In the genomic region with DNA sequence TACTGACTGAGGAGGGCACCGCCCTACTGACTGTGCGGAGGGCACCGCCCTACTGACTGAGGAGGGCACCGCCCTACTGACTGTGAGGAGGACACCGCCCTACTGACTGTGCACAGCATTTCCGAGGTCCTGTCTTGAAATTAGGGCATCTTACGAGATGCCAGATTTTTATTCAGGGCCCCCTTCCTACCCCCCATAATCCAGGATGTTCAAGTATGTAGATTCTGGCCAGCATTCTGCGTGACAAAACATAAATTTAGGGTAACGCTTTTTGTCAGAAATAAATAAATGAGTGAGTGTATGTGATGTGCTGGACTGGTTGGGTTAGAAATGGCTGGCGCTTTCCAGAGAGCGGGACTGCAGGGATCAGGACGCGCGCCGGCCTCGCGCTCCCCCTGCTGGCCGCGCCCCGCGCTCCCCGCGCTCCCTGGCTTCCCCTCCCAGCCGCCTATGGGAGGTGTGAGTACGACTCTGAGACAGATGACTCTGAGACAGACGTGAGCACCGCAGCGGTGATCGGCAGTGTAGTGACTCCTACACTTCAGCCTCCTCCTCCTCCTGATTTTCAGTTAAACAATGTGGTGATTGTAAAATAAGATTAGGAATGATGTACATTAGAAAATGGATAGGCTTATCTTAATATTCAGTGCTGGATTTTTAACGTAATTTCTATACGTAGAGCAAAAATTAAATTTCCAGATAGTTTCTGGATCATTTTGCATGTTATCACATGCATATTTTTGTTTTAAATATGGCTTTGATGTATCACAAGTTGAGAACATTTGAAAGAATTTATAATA, we compare ENCODE assay signal across 8 cellular contexts.
DNase-seq lines count a peak whose midpoint lies in the region; ATAC-seq, FAIRE-seq and TF ChIP-seq lines count a peak whose summit lies in the region.

No MANE protein-coding gene starts in this region.

- ATAC-seq in GM21786 (IDR thresholded peaks at IDR 0.05; ENCODE audit: unreplicated experiment) = peak; percentile 94

- H3K9me3 Mint-ChIP-seq in type B pancreatic cell = no peaks in the 10 kb centered on the region

- H3K4me1 Mint-ChIP-seq in type B pancreatic cell (ENCODE audit: unreplicated experiment) = peaks cover 22% of the 10 kb centered on the region

- H2AK5ac ChIP-seq in trophoblast cell (ENCODE audit: low read length) = no peak overlapping the region

- no CpG with 5 or more reads among the region's 31 CpGs for WGBS in trophoblast cell (ENCODE audit: extremely low coverage, insufficient coverage, insufficient read length)

- no peaks in the 10 kb centered on the region for H3K27me3 Mint-ChIP-seq in type B pancreatic cell

- peaks cover 3% of the 10 kb centered on the region for H3K36me3 Mint-ChIP-seq in type B pancreatic cell

- H3K18ac ChIP-seq in trophoblast cell (ENCODE audit: low read length) = no peak overlapping the region

- H3K14ac ChIP-seq in trophoblast cell (ENCODE audit: low read length) = no peak overlapping the region

- no peaks in the 10 kb centered on the region for H3K79me1 ChIP-seq in trophoblast cell (ENCODE audit: low read length)

- DNase-seq in EL = peak; percentile 69
- DNase-seq in SK-N-DZ (ENCODE audit: low spot score) = peak; percentile 80
- DNase-seq in activated gamma-delta T cell treated with anti-CD3 and anti-CD28 coated beads, Interleukin-2, amount 50 U/mL, for 16 hours (ENCODE audit: low read depth) = peak; percentile 50
- peak; percentile 60 to 71 for DNase-seq in frontal cortex (ENCODE audit: low spot score in 2 of 2)
- peak; percentile 57 to 72 for DNase-seq in trophoblast cell
- peak; percentile 81 for DNase-seq in type B pancreatic cell (ENCODE audit: extremely low spot score, unreplicated experiment)

- H3K4me2 ChIP-seq in KMS-11 (peak overlapping the region; percentile 20; the same call in 1 of the 2 replicates), trophoblast cell (ENCODE audit: low read length) (peak overlapping the region; percentile 45)

- H3K79me2 ChIP-seq in KMS-11 (ENCODE audit: insufficient read depth, low read depth) (no peaks in the 10 kb centered on the region), trophoblast cell (ENCODE audit: control insufficient read depth, insufficient read depth, low read length, poor library complexity) (no peaks in the 10 kb centered on the region)

- H3K9me3 ChIP-seq in trophoblast cell (ENCODE audit: insufficient read depth, low read depth, low read length) = no peaks in the 10 kb centered on the region

- H2BK5ac ChIP-seq in trophoblast cell (ENCODE audit: low read depth, low read length, poor library complexity) = no peak overlapping the region

- H3K4ac ChIP-seq in trophoblast cell (ENCODE audit: low read depth, low read length) = no peak overlapping the region

- no peak overlapping the region for H4K12ac ChIP-seq in trophoblast cell (ENCODE audit: low read depth, low read length)

- H3K23ac ChIP-seq in trophoblast cell (ENCODE audit: low read length) = no peak overlapping the region

- H2BK120ac ChIP-seq in trophoblast cell (ENCODE audit: insufficient read depth, low read length, poor library complexity) = no peak overlapping the region

- no peak overlapping the region for H3K9ac ChIP-seq in KMS-11
- H3K9ac ChIP-seq in trophoblast cell (ENCODE audit: low read length) = no peak overlapping the region

- H3K4me1 ChIP-seq in KMS-11 (ENCODE audit: low read depth, poor library complexity, severe bottlenecking) (peaks cover 11% of the 10 kb centered on the region), trophoblast cell (ENCODE audit: control insufficient read depth in 1 of 2, insufficient read depth in 2 of 2, low read length in 2 of 2) (no peaks in the 10 kb centered on the region)

- H3K36me3 ChIP-seq in KMS-11 (ENCODE audit: insufficient read depth) = no peaks in the 10 kb centered on the region
- no peaks in the 10 kb centered on the region for H3K36me3 ChIP-seq in trophoblast cell (ENCODE audit: control insufficient read depth in 1 of 2, insufficient read depth in 2 of 2, low read length in 2 of 2)

- no peaks in the 10 kb centered on the region for H3K27me3 ChIP-seq in KMS-11 (ENCODE audit: insufficient read depth, low read depth)
- H3K27me3 ChIP-seq in trophoblast cell (ENCODE audit: insufficient read depth, low read length) = no peaks in the 10 kb centered on the region

- peak overlapping the region; percentile 15; the same call in 1 of the 2 replicates for H2AFZ ChIP-seq in KMS-11 (ENCODE audit: low read depth)
- no peak overlapping the region for H2AFZ ChIP-seq in trophoblast cell (ENCODE audit: insufficient read depth, low read length, poor library complexity)

- TF ChIP-seq CTCF in KMS-11 (conservative IDR thresholded peaks at IDR 0.05; ENCODE audit: low read depth, low read length) = peak; percentile 82
- TF ChIP-seq CTCF in type B pancreatic cell (conservative IDR thresholded peaks at IDR 0.05) = peak; percentile 96

- H4K20me1 ChIP-seq in KMS-11 (ENCODE audit: insufficient read depth) = no peaks in the 10 kb centered on the region

- H3K4me3 ChIP-seq in KMS-11 (IDR thresholded peaks at IDR 0.05; ENCODE audit: insufficient read depth, low read depth, low read length) (no peak overlapping the region), trophoblast cell (ENCODE audit: low read depth, low read length) (no peak overlapping the region)

- FAIRE-seq in frontal cortex (lab: Jason Lieb, UNC) = no peak

- H3K4me3 Mint-ChIP-seq in type B pancreatic cell = peak overlapping the region; percentile 66

- no peak overlapping the region for H4K91ac ChIP-seq in trophoblast cell (ENCODE audit: low read depth, low read length)

- no peak overlapping the region for H2BK12ac ChIP-seq in trophoblast cell (ENCODE audit: low read length)

- H3K27ac Mint-ChIP-seq in type B pancreatic cell = peak overlapping the region; percentile 56

- H4K8ac ChIP-seq in trophoblast cell (ENCODE audit: low read depth, low read length) = no peak overlapping the region

- H3K27ac ChIP-seq in KMS-11 = peak overlapping the region; percentile 46
- no peak overlapping the region for H3K27ac ChIP-seq in trophoblast cell (ENCODE audit: low read depth, low read length)
